8 cellular contexts compared by ENCODE assay signal in the genomic region with DNA sequence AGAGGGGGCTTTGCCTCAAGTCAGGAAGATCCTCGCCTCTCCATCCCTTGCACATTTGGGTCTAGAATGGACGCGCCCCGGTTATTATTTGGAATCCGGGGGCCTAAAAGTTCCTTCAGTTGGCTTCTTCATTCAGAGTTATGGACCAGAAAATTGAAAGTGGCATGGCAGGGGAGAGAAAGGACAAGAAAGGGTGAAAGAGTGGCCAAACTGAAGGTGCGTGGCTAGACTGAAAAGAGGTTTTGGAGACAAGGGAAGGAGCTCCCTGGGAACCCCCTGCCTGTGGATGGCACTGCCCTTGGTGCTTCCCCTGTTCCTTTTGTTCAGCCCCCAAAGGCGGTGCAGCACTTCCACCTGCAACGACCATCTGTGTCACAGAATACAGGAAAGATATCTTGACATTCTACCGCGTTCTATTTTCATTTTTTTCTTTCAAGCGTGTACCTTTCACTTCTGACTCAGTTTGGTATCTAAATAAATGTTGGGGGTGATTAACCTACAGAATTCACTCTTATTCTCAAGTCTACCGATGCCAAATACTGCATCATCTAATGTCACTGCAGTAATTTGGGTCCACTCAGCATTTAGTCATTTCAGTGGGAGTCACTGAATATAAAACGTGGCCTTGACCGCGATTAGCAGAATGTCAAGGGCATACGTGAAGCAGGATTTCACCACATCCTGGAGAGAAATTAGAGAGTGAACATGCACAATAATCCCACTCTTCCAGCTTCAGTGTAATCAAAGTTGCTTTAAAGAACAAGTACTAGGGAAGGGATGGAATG.
DNase-seq lines count a peak whose midpoint lies in the region; ATAC-seq lines count a peak whose summit lies in the region.

No MANE protein-coding gene starts in this region.

- WGBS in neuronal stem cell (ENCODE audit: extremely low coverage in 2 of 2, insufficient read length in 2 of 2, insufficient replicate concordance in 1 of 2), 2 donors = no CpG with 5 or more reads among the region's 16 CpGs

- no peak overlapping the region for H3K4ac ChIP-seq in neuronal stem cell (ENCODE audit: low read length)

- peak overlapping the region; percentile 63 for H3K9ac ChIP-seq in neuronal stem cell (ENCODE audit: low read depth, low read length, poor library complexity)

- no peak overlapping the region for H2BK120ac ChIP-seq in neuronal stem cell (ENCODE audit: low read depth, low read length)

- H3K4me3 ChIP-seq in effector memory CD4-positive, alpha-beta T cell (ENCODE audit: insufficient read depth, low read depth, low read length, poor library complexity, severe bottlenecking) = peak overlapping the region; percentile 49
- peak overlapping the region; percentile 82 to 85 for H3K4me3 ChIP-seq in neuronal stem cell (ENCODE audit: low read length in 2 of 2)

- CTCF ChIA-PET in activated CD4-positive, alpha-beta T cell treated with anti-CD3 and anti-CD28 coated beads for 36 hours (lab: Charles Lee) = no interaction called here

- H3K79me1 ChIP-seq in neuronal stem cell (ENCODE audit: low read depth, low read length) = no peaks in the 10 kb centered on the region

- H3K4me2 ChIP-seq in neuronal stem cell (ENCODE audit: insufficient read depth, low read length, poor library complexity, severe bottlenecking) = peak overlapping the region; percentile 97

- H2BK15ac ChIP-seq in neuronal stem cell (ENCODE audit: low read length) = peak overlapping the region; percentile 70

- DNase-seq in activated CD4-positive, alpha-beta T cell treated with anti-CD3 and anti-CD28 coated beads for 36 hours = peak; percentile 68
- DNase-seq in activated CD4-positive, alpha-beta T cell treated with anti-CD3 and anti-CD28 coated beads, Interleukin-2, amount 50 U/mL, for 4 hours = no peak
- DNase-seq in T-helper 17 cell (no peak), neuronal stem cell (ENCODE audit: low spot score) (no peak), globus pallidus (ENCODE audit: low spot score) (no peak)
- DNase-seq in effector memory CD4-positive, alpha-beta T cell = no peak

- no peaks in the 10 kb centered on the region for H3K9me3 Mint-ChIP-seq in activated CD4-positive, alpha-beta T cell treated with anti-CD3 and anti-CD28 coated beads for 36 hours (ENCODE audit: low read depth)

- no peak overlapping the region for H4K8ac ChIP-seq in neuronal stem cell (ENCODE audit: low read depth, low read length)

- POLR2A ChIA-PET in activated CD4-positive, alpha-beta T cell treated with anti-CD3 and anti-CD28 coated beads for 36 hours (lab: Charles Lee) = no interaction called here

- peak overlapping the region; percentile 49 for H3K23ac ChIP-seq in neuronal stem cell (ENCODE audit: low read depth, low read length, poor library complexity)

- H3K36me3 Mint-ChIP-seq in activated CD4-positive, alpha-beta T cell treated with anti-CD3 and anti-CD28 coated beads for 36 hours (ENCODE audit: low read depth) = no peaks in the 10 kb centered on the region
- peaks cover 7% of the 10 kb centered on the region for H3K36me3 Mint-ChIP-seq in T-helper 17 cell (ENCODE audit: low read depth)

- H3K14ac ChIP-seq in neuronal stem cell (ENCODE audit: low read length) = no peak overlapping the region

- H3K36me3 ChIP-seq in effector memory CD4-positive, alpha-beta T cell (ENCODE audit: control insufficient read depth, insufficient read depth, low read length) = no peaks in the 10 kb centered on the region
- H3K36me3 ChIP-seq in neuronal stem cell (replicated peaks in 1 of 2; ENCODE audit: control insufficient read depth in 2 of 2, insufficient read depth in 2 of 2, low read length in 2 of 2) = no peaks in the 10 kb centered on the region

- peak overlapping the region; percentile 95 for H2AFZ ChIP-seq in neuronal stem cell (ENCODE audit: low read length)

- H3K4me1 ChIP-seq in effector memory CD4-positive, alpha-beta T cell (ENCODE audit: control insufficient read depth, insufficient read depth, low read length, poor library complexity, severe bottlenecking) = peaks cover 7% of the 10 kb centered on the region
- peaks cover 2 to 15% of the 10 kb centered on the region in 2 donors for H3K4me1 ChIP-seq in neuronal stem cell (ENCODE audit: control insufficient read depth in 2 of 2, insufficient read depth in 1 of 2, low read depth in 1 of 2, low read length in 2 of 2)

- H3K27ac ChIP-seq in effector memory CD4-positive, alpha-beta T cell (ENCODE audit: insufficient read depth, low read length, poor library complexity, severe bottlenecking) = no peak overlapping the region
- no peak overlapping the region for H3K27ac ChIP-seq in neuronal stem cell (replicated peaks; ENCODE audit: low read length)

- peak; percentile 84 for ATAC-seq in activated CD4-positive, alpha-beta T cell treated with anti-CD3 and anti-CD28 coated beads for 36 hours
- ATAC-seq in T-helper 17 cell = no peak
- ATAC-seq in GM19463 (IDR thresholded peaks at IDR 0.05; ENCODE audit: unreplicated experiment) = no peak
- no peak for ATAC-seq in HG03565 (IDR thresholded peaks at IDR 0.05; ENCODE audit: unreplicated experiment)

- intact Hi-C loops in activated CD4-positive, alpha-beta T cell treated with anti-CD3 and anti-CD28 coated beads for 36 hours (cut with DNase I, micrococcal nuclease) = loop anchor here (1.0 to 2.0 kb wide), 2 partner anchors 33 to 317 kb away; no protein-coding TSS in a partner anchor

- peaks cover 41% of the 10 kb centered on the region for H3K4me1 Mint-ChIP-seq in activated CD4-positive, alpha-beta T cell treated with anti-CD3 and anti-CD28 coated beads for 36 hours
- peaks cover 23% of the 10 kb centered on the region for H3K4me1 Mint-ChIP-seq in T-helper 17 cell

- H3K18ac ChIP-seq in neuronal stem cell (ENCODE audit: low read length) = peak overlapping the region; percentile 98

- H2BK5ac ChIP-seq in neuronal stem cell (ENCODE audit: low read length) = no peak overlapping the region

- H3K4me3 Mint-ChIP-seq in activated CD4-positive, alpha-beta T cell treated with anti-CD3 and anti-CD28 coated beads for 36 hours = peak overlapping the region; percentile 76
- peak overlapping the region; percentile 86 for H3K4me3 Mint-ChIP-seq in T-helper 17 cell

- H3K9me3 ChIP-seq in T-helper 17 cell (ENCODE audit: control insufficient read depth, low read length, poor library complexity, severe bottlenecking) (no peaks in the 10 kb centered on the region), neuronal stem cell (replicated peaks in 1 of 2; ENCODE audit: control insufficient read depth in 2 of 2, insufficient read depth in 1 of 2, low read depth in 1 of 2, low read length in 2 of 2) (no peaks in the 10 kb centered on the region)
- H3K9me3 ChIP-seq in effector memory CD4-positive, alpha-beta T cell (ENCODE audit: control insufficient read depth, low read length) = no peaks in the 10 kb centered on the region

- H3K27me3 ChIP-seq in effector memory CD4-positive, alpha-beta T cell (replicated peaks; ENCODE audit: control insufficient read depth, insufficient read depth, low read length, poor library complexity, severe bottlenecking) = peaks cover 2% of the 10 kb centered on the region
- no peaks in the 10 kb centered on the region for H3K27me3 ChIP-seq in neuronal stem cell (ENCODE audit: control insufficient read depth in 3 of 3, insufficient read depth in 3 of 3, low read depth in 1 of 3, low read length in 3 of 3)

- peaks cover 14% of the 10 kb centered on the region for H3K27me3 Mint-ChIP-seq in activated CD4-positive, alpha-beta T cell treated with anti-CD3 and anti-CD28 coated beads for 36 hours
- H3K27me3 Mint-ChIP-seq in T-helper 17 cell = peaks cover 48% of the 10 kb centered on the region

- no peak overlapping the region for H2AK5ac ChIP-seq in neuronal stem cell (ENCODE audit: low read depth, low read length)

- no peak overlapping the region for H4K91ac ChIP-seq in neuronal stem cell (ENCODE audit: low read depth, low read length, poor library complexity)

- no peak overlapping the region for H2BK12ac ChIP-seq in neuronal stem cell (ENCODE audit: low read length)

- peak overlapping the region; percentile 90 for H3K27ac Mint-ChIP-seq in activated CD4-positive, alpha-beta T cell treated with anti-CD3 and anti-CD28 coated beads for 36 hours
- peak overlapping the region; percentile 93 for H3K27ac Mint-ChIP-seq in T-helper 17 cell
